In genomic region chr1:243801378-243801777, GRCh38 we compare ENCODE assay signal across 16 cellular contexts.
"Had no signal": no experiment of that assay in that cellular context is flagged by ENCODE, and none has a peak within 500 bp of the region (broad histone marks: within the 10 kb centered on the region; RNA-seq: fewer than 3 reads in every experiment).

No MANE protein-coding gene starts in this region.

- DNase-seq: KBM-7, MV-4-11, NCI-H1048, NCI-H1105, NCI-H1417, NCI-H1694 treated with DMSO at 0.1 percent for 48 hours, NCI-H2081, NCI-H345, NCI-H446 treated with DMSO at 0.1 percent for 48 hours, NCI-H510A treated with DMSO at 0.1 percent for 48 hours, NCI-H526, NCI-H774, Right ventricle myocardium superior, RPMI8226, SIG-M5, T-helper 2 cell had no signal
